ENCODE assay signal across 1 cellular context in the genomic region with DNA sequence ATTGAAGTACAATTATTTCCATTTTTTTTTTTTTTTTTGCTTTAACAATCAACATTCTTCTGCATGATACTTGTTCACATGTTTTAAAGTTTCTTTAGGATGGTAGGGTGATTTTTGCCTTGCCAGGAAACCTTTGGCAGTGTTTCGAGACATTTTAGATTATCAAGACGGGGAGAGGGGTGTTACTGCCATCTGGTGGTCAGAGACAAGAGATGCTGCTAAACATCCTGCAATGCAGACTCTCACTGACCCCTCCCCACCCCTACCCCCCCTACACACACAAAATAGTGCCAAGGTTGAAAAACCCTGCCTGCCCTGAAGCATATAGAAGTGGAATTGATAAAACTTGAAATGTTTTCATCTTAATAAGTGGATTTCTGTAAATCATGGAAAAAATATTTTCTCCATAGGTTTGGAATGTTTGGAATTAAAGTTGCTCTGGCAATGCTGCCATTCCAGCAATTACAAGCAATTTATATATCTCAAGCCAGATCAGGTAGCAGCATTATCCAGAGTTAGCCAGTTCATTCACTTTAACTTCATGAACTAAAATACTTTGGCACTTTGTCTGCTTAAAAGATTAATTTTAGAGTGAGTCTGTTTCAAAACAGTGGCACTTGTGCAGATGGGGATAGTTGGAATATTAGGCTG.
TF ChIP-seq lines count a peak whose summit lies in the region.

No MANE protein-coding gene starts in this region.

TF ChIP-seq in H1, 55 proteins besides CTCF, POLR2A, EP300 and RAD21 (continued from another document):
- TF ChIP-seq PHF8 (conservative IDR thresholded peaks at IDR 0.05; ENCODE audit: low read depth, low read length) (no peak), CBX8 (IDR thresholded peaks at IDR 0.05; ENCODE audit: borderline replicate concordance, low read depth, low read length) (no peak), EGR1 (IDR thresholded peaks at IDR 0.05; ENCODE audit: borderline replicate concordance, low read depth, low read length) (no peak), MAFK (IDR thresholded peaks at IDR 0.05; ENCODE audit: low read depth, low read length) (no peak), JUND (IDR thresholded peaks at IDR 0.05; ENCODE audit: low read length) (no peak)
- TF ChIP-seq, protein P1, sequence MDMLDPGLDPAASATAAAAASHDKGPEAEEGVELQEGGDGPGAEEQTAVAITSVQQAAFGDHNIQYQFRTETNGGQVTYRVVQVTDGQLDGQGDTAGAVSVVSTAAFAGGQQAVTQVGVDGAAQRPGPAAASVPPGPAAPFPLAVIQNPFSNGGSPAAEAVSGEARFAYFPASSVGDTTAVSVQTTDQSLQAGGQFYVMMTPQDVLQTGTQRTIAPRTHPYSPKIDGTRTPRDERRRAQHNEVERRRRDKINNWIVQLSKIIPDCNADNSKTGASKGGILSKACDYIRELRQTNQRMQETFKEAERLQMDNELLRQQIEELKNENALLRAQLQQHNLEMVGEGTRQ (IDR thresholded peaks at IDR 0.05; ENCODE audit: low read length) = no peak
